3 cellular contexts compared by ENCODE assay signal in the genomic region with DNA sequence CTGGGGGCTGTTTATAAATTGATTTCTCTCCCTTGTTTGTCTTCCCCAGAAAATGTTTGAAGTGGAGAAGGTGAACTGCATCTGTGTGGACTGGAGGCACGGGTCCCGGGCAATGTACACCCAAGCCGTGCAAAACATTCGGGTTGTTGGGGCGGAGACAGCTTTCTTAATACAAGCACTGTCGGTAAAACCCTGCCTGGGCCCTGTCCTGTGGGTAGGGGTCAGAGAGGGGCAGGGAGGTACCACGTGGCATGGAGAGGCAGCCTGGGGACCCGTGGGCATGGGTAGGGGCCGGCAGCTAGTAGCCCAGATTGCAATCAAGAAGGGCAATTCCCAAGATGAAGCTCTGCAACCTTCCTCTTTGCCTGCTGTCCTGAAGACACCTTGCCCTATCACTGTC.
TF ChIP-seq lines count a peak whose summit lies in the region.

No MANE protein-coding gene starts in this region.

TF ChIP-seq in A549, 52 proteins besides CTCF, POLR2A, EP300 and RAD21:
- TF ChIP-seq KDM1A (IDR thresholded peaks at IDR 0.05; ENCODE audit: low read depth) (no peak), CBX2 (IDR thresholded peaks at IDR 0.05; ENCODE audit: borderline replicate concordance, low read depth) (no peak)

TF ChIP-seq in HCT116, 20 proteins besides CTCF, POLR2A, EP300 and RAD21:
- TF ChIP-seq EZH2 (IDR thresholded peaks at IDR 0.05) (no peak), EGR1 (IDR thresholded peaks at IDR 0.05; ENCODE audit: low read depth) (no peak), TCF7L2 (IDR thresholded peaks at IDR 0.05; ENCODE audit: borderline replicate concordance, extremely low read depth, insufficient read depth, insufficient read length) (no peak), YY1 (IDR thresholded peaks at IDR 0.05; ENCODE audit: extremely low read depth, insufficient replicate concordance, low read depth, low read length) (no peak), POLR2AphosphoS5 (IDR thresholded peaks at IDR 0.05; ENCODE audit: low read depth, low read length) (no peak)
- TF ChIP-seq, protein P1, sequence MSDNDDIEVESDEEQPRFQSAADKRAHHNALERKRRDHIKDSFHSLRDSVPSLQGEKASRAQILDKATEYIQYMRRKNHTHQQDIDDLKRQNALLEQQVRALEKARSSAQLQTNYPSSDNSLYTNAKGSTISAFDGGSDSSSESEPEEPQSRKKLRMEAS (IDR thresholded peaks at IDR 0.05), result no peak

TF ChIP-seq in H1, 55 proteins besides CTCF, POLR2A, EP300 and RAD21:
- no peak for TF ChIP-seq RNF2 (IDR thresholded peaks at IDR 0.05; ENCODE audit: borderline replicate concordance, low read depth, low read length, missing control alignments, poor library complexity, severe bottlenecking)
- no peak for TF ChIP-seq NRF1 (IDR thresholded peaks at IDR 0.05; ENCODE audit: low read depth, low read length)
- TF ChIP-seq SIX5 (IDR thresholded peaks at IDR 0.05; ENCODE audit: low read depth, low read length), result no peak
- no peak for TF ChIP-seq JUN (IDR thresholded peaks at IDR 0.05; ENCODE audit: low read depth, low read length)
- no peak for TF ChIP-seq RFX5 (IDR thresholded peaks at IDR 0.05; ENCODE audit: borderline replicate concordance, low read depth, low read length)
